Comparison of ENCODE assay signal across 12 cellular contexts in genomic region chr10:1069680-1070079, GRCh38. TPM values are rescaled to one million over a fixed set of nuclear protein-coding genes. Genes with fewer than 3 reads are reported as not detected.
"Had no signal": no experiment of that assay in that cellular context is flagged by ENCODE, and none has a peak within 500 bp of the region (broad histone marks: within the 10 kb centered on the region; RNA-seq: fewer than 3 reads in every experiment).

No MANE protein-coding gene starts in this region.

- H3K36me3 ChIP-seq: uterus had no signal

- DNase-seq: activated naive CD4-positive, alpha-beta T cell treated with anti-CD3 and anti-CD28 coated beads for 36 hours; adrenal gland; left ventricle myocardium superior; mesendoderm; stimulated activated CD4-positive, alpha-beta T cell treated with anti-CD3 and anti-CD28 coated beads, Interleukin-4, amount 100 ng/mL, for 4 hours; T-helper 2 cell; tibial artery; uterus had no signal

- H3K9ac ChIP-seq: parathyroid adenoma had no signal

- H3K9me3 ChIP-seq: adrenal gland, tibial artery, uterus had no signal

- H3K27ac Mint-ChIP-seq: activated naive CD4-positive, alpha-beta T cell treated with anti-CD3 and anti-CD28 coated beads for 36 hours had no signal

- H3K27me3 ChIP-seq: adrenal gland, tibial artery, uterus had no signal

- H3K4me3 ChIP-seq: adrenal gland, skin epidermis, tibial artery, uterus had no signal

- H3K9me3 Mint-ChIP-seq: activated naive CD4-positive, alpha-beta T cell treated with anti-CD3 and anti-CD28 coated beads for 36 hours; dendritic cell treated with granulocyte-macrophage colony-stimulating factor and Interleukin-4, amounts not matched to agents 40 ng/mL and 50 ng/mL, for 4 days had no signal

- H3K4me1 ChIP-seq: parathyroid adenoma, tibial artery, uterus had no signal

- H3K27ac ChIP-seq: adrenal gland, parathyroid adenoma, skin epidermis, tibial artery, uterus had no signal

- H3K27me3 Mint-ChIP-seq: dendritic cell treated with granulocyte-macrophage colony-stimulating factor and Interleukin-4, amounts not matched to agents 40 ng/mL and 50 ng/mL, for 4 days had no signal

- H3K4me3 Mint-ChIP-seq: activated naive CD4-positive, alpha-beta T cell treated with anti-CD3 and anti-CD28 coated beads for 36 hours; dendritic cell treated with granulocyte-macrophage colony-stimulating factor and Interleukin-4, amounts not matched to agents 40 ng/mL and 50 ng/mL, for 4 days had no signal

- ATAC-seq: left ventricle myocardium superior had no signal

RNA-seq across cellular contexts. Expression of gene IDI2, which starts 44.0 kb away (rescaled TPM):
- total RNA-seq: activated naive CD4-positive, alpha-beta T cell treated with anti-CD3 and anti-CD28 coated beads for 36 hours; epithelial cell of proximal tubule; left ventricle myocardium superior; uterus had no signal
